ENCODE assay signal across 11 cellular contexts in the genomic region with DNA sequence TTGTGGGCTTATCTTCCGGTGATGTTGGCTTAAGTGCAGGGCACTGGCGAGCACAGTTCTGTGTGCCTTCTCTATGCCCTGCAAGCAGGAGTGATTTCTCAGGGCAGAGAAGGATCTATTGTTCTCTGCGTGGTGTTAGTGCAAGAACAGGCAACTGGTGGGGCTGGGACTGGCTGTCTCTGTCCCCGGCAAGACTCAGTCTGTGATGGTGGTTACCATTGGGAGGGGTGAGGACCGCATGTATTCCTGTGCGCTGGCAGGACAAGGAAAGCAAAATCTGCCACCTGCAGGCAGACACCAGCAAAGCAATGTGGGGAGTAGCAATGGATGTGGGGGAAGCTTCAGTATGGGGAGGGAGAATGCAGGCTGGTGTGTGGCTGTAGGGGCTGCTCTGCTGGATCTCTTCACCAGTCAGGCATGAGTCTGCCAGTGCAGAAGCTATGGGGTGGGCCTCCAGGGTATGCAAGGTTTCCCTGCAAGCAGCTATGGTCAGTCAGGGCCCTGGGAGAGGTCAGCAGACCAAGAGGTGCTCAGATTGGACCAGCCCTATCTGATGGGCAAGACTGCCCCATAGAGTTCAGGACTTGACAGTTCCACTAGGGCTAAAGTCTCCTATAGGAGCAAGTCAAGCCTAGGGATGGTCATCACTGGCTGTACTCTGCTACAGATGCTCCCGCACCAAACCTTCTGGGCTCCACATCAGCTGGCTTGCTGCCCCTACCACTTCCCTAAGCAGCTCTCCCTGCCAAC. TPM values are rescaled to one million over a fixed set of nuclear protein-coding genes. Genes with fewer than 3 reads are reported as not detected.
DNase-seq lines count a peak whose midpoint lies in the region; TF ChIP-seq lines count a peak whose summit lies in the region.
"Had no signal": no experiment of that assay in that cellular context is flagged by ENCODE, and none has a peak within 500 bp of the region (broad histone marks: within the 10 kb centered on the region; RNA-seq: fewer than 3 reads in every experiment).

No MANE protein-coding gene starts in this region.

- H3K9me2 ChIP-seq in OCI-LY1 (ENCODE audit: low read depth, low read length): no peaks in the 10 kb centered on the region

- H3K4me1 ChIP-seq in OCI-LY1 (ENCODE audit: insufficient read depth, low read length, severe bottlenecking): no peaks in the 10 kb centered on the region

- no peaks in the 10 kb centered on the region for H4K20me1 ChIP-seq in OCI-LY1 (ENCODE audit: insufficient read depth, low read length)

- H3K36me3 Mint-ChIP-seq in activated T-cell treated with anti-CD3 and anti-CD28 coated beads, Interleukin-2, amount 50 U/mL, for 24 hours (ENCODE audit: low read depth): no peaks in the 10 kb centered on the region

- peaks cover 3% of the 10 kb centered on the region for H3K27me3 Mint-ChIP-seq in activated T-cell treated with anti-CD3 and anti-CD28 coated beads, Interleukin-2, amount 50 U/mL, for 24 hours

- intact Hi-C loops in head of caudate nucleus (cut with DNase I): no loop called here

- H3K4me3 Mint-ChIP-seq in activated T-cell treated with anti-CD3 and anti-CD28 coated beads, Interleukin-2, amount 50 U/mL, for 24 hours: no peak overlapping the region
- H3K4me3 Mint-ChIP-seq: activated T-helper 17 cell treated with anti-CD3 and anti-CD28 coated beads, Interleukin-2, amount 50 U/mL, for 72 hours had no signal

- H3K4me1 Mint-ChIP-seq in activated T-cell treated with anti-CD3 and anti-CD28 coated beads, Interleukin-2, amount 50 U/mL, for 24 hours (ENCODE audit: low read depth): no peaks in the 10 kb centered on the region
- H3K4me1 Mint-ChIP-seq: activated T-helper 17 cell treated with anti-CD3 and anti-CD28 coated beads, Interleukin-2, amount 50 U/mL, for 72 hours had no signal

- no peaks in the 10 kb centered on the region for H3K9me3 ChIP-seq in OCI-LY1 (ENCODE audit: low read length)

- in situ Hi-C loops in GM13976 (cut with MboI; ENCODE audit: low sequenced_read_pairs, unreplicated experiment): no loop called here

- no peaks in the 10 kb centered on the region for H3F3A ChIP-seq in OCI-LY1 (ENCODE audit: insufficient read depth, low read length)

- no peak overlapping the region for H2AFZ ChIP-seq in OCI-LY1 (ENCODE audit: low read length)

- H3K79me2 ChIP-seq in OCI-LY1 (ENCODE audit: insufficient read depth, low read length): no peaks in the 10 kb centered on the region

- no peak overlapping the region for H3K9ac ChIP-seq in OCI-LY1 (ENCODE audit: low read length)

- no peak overlapping the region for H3K4me2 ChIP-seq in OCI-LY1 (ENCODE audit: low read length)

- H3K27me3 ChIP-seq in OCI-LY1 (ENCODE audit: insufficient read depth, low read length): no peaks in the 10 kb centered on the region

- H3K9me3 Mint-ChIP-seq in activated T-cell treated with anti-CD3 and anti-CD28 coated beads, Interleukin-2, amount 50 U/mL, for 24 hours: peaks cover 25% of the 10 kb centered on the region

- no peak overlapping the region for H3K27ac Mint-ChIP-seq in activated T-cell treated with anti-CD3 and anti-CD28 coated beads, Interleukin-2, amount 50 U/mL, for 24 hours
- H3K27ac Mint-ChIP-seq: activated T-helper 17 cell treated with anti-CD3 and anti-CD28 coated beads, Interleukin-2, amount 50 U/mL, for 72 hours had no signal

- no peaks in the 10 kb centered on the region for H3K36me3 ChIP-seq in OCI-LY1 (ENCODE audit: insufficient read depth, low read length)

- DNase-seq in GM13976 (ENCODE audit: low spot score) (no peak), fibroblast of villous mesenchyme (ENCODE audit: low read depth) (peak; percentile 13), retina (peak; percentile 22), head of caudate nucleus (no peak)
- no peak for DNase-seq in activated T-cell treated with anti-CD3 and anti-CD28 coated beads, Interleukin-2, amount 50 U/mL, for 24 hours
- DNase-seq in activated naive CD4-positive, alpha-beta T cell treated with anti-CD3 and anti-CD28 coated beads, Interleukin-2, amount 50 U/mL, for 16 hours: no peak
- DNase-seq: NCI-H1417 treated with DMSO at 0.1 percent for 48 hours, occipital lobe, T-helper 1 cell had no signal

- no peak overlapping the region for H3K4me3 ChIP-seq in OCI-LY1 (ENCODE audit: low read depth, low read length, poor library complexity, severe bottlenecking)
- no peak overlapping the region for H3K4me3 ChIP-seq in fibroblast of villous mesenchyme (ENCODE audit: low read depth, low read length)

- H3K27ac ChIP-seq in OCI-LY1 (ENCODE audit: low read depth, low read length, poor library complexity, severe bottlenecking): no peak overlapping the region

- peak; percentile 16 for TF ChIP-seq CTCF in GM13976 (IDR thresholded peaks at IDR 0.05; ENCODE audit: borderline replicate concordance, control extremely low read depth, extremely low read depth, insufficient read depth, missing control alignments)
- peak; percentile 37; the same call in 1 of the 2 replicates for TF ChIP-seq CTCF in OCI-LY1 (IDR thresholded peaks at IDR 0.05; ENCODE audit: low read length)
- peak; percentile 42 for TF ChIP-seq CTCF in fibroblast of villous mesenchyme (IDR thresholded peaks at IDR 0.05; ENCODE audit: insufficient read depth, low read depth, low read length)

RNA-seq across cellular contexts. Expression of gene PF4, which starts 16.8 kb away (rescaled TPM):
- total RNA-seq in fibroblast of villous mesenchyme: not detected in 2 replicates
- total RNA-seq: activated T-helper 17 cell treated with anti-CD3 and anti-CD28 coated beads, Interleukin-2, amount 50 U/mL, for 72 hours; occipital lobe had no signal

RNA-seq across cellular contexts. Expression of gene PPBP, which starts 23.0 kb away (rescaled TPM):
- not detected in 2 replicates for total RNA-seq in fibroblast of villous mesenchyme
- total RNA-seq: activated T-helper 17 cell treated with anti-CD3 and anti-CD28 coated beads, Interleukin-2, amount 50 U/mL, for 72 hours had no signal

RNA-seq across cellular contexts. Expression of gene CXCL5, which starts 33.4 kb away (rescaled TPM):
- total RNA-seq in fibroblast of villous mesenchyme: 0.32 and 2.2 TPM in 2 replicates
- total RNA-seq: activated T-helper 17 cell treated with anti-CD3 and anti-CD28 coated beads, Interleukin-2, amount 50 U/mL, for 72 hours had no signal

Comparison
In these comparisons a context has a peak if more than half of its experiments do, and no peak if none do; other contexts are left out.
1. DNase-seq: peak in fibroblast of villous mesenchyme (single experiment) and retina (single experiment); none in GM13976 (single experiment), activated T-cell treated with anti-CD3 and anti-CD28 coated beads, Interleukin-2, amount 50 U/mL, for 24 hours (single experiment), head of caudate nucleus (0 of 42) and activated naive CD4-positive, alpha-beta T cell treated with anti-CD3 and anti-CD28 coated beads, Interleukin-2, amount 50 U/mL, for 16 hours (single experiment).
2. Peak in every context shown above with its lines, with median percentiles within 50 percentile points of each other: CTCF ChIP-seq.